In the genomic region with DNA sequence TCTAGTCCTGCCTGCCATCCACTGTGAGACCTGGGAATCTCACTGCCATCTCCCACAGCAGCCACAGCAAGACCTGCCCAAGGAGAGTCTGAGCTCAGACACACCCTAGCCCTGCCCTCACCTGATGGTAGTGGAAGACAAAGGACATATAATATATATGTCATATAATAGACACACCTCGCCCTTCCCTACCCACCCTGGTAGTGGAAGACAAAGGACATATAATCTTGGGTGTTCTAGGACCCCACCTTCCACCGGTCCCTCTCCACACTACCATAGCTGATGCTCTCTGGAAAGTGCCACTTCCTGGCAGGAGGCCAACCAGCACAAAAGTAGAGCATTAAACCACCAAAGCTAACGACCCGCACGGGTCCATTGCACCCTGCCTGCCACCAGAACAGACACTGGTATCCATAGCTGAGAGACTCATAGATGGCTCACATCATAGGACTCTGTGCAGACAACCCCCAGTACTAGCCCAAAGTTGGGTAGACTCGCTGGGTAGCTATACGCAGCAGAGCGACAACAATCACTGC, we compare ENCODE assay signal across 27 cellular contexts.
"Had no signal": no experiment of that assay in that cellular context is flagged by ENCODE, and none has a peak within 500 bp of the region (broad histone marks: within the 10 kb centered on the region; RNA-seq: fewer than 3 reads in every experiment).

No MANE protein-coding gene starts in this region.

- H3K4me3 ChIP-seq: ascending aorta, cardiac muscle cell, SJCRH30, SK-N-MC had no signal

- H3K4me1 ChIP-seq: ascending aorta, SJCRH30 had no signal

- H3K9me3 ChIP-seq: SJCRH30 had no signal

- H3K9ac ChIP-seq: KMS-11 had no signal

- FAIRE-seq: TTC549 had no signal

- H3K4me2 ChIP-seq: KMS-11 had no signal

- H3K27ac ChIP-seq: ascending aorta, cardiac muscle cell, KMS-11, SJCRH30, SK-N-MC had no signal

- H3K36me3 ChIP-seq: ascending aorta, cardiac muscle cell, SJCRH30 had no signal

- H3K27me3 ChIP-seq: ascending aorta, cardiac muscle cell, SJCRH30 had no signal

- ATAC-seq: activated CD8-positive, alpha-beta T cell treated with anti-CD3 and anti-CD28 coated beads for 36 hours; activated T-cell treated with anti-CD3 and anti-CD28 coated beads, Interleukin-2, amount 50 U/mL, for 72 hours; activated T-helper 17 cell treated with anti-CD3 and anti-CD28 coated beads, Interleukin-2, amount 50 U/mL, for 72 hours; Panc1 had no signal

- DNase-seq: activated CD4-positive, alpha-beta T cell treated with anti-CD3 and anti-CD28 coated beads, Interleukin-2, amount 10 ng/mL, durations not matched to agents 24 days and 14 days; activated CD4-positive, alpha-beta T cell treated with anti-CD3 and anti-CD28 coated beads, Interleukin-2, amount 50 U/mL, for 4 hours; activated CD8-positive, alpha-beta T cell treated with anti-CD3 and anti-CD28 coated beads for 36 hours; activated gamma-delta T cell; activated naive CD4-positive, alpha-beta T cell treated with Interleukin-2 at 50 U/mL for 16 hours; activated naive CD8-positive, alpha-beta T cell treated with anti-CD3 and anti-CD28 coated beads, Interleukin-2, amount 10 ng/mL, durations not matched to agents 7 days and 5 days; activated T-cell treated with anti-CD3 and anti-CD28 coated beads, Interleukin-2, amount 50 U/mL, for 1 hour; activated T-cell treated with anti-CD3 and anti-CD28 coated beads, Interleukin-2, amount 50 U/mL, for 72 hours; amygdala; MM.1S; MV-4-11; NCI-H1092; NCI-H1436 treated with DMSO at 0.1 percent for 48 hours; NCI-H1694 treated with DMSO at 0.1 percent for 48 hours; NCI-H2029; NCI-H2171 treated with DMSO at 0.1 percent for 48 hours; NCI-H226; NCI-H524 treated with DMSO at 0.1 percent for 48 hours; SHP77; SJCRH30 had no signal
